ENCODE assay signal across 9 cellular contexts in genomic region chr15:60798821-60799220, GRCh38.
DNase-seq lines count a peak whose midpoint lies in the region; ATAC-seq, FAIRE-seq and TF ChIP-seq lines count a peak whose summit lies in the region.
"Had no signal": no experiment of that assay in that cellular context is flagged by ENCODE, and none has a peak within 500 bp of the region (broad histone marks: within the 10 kb centered on the region; RNA-seq: fewer than 3 reads in every experiment).

No MANE protein-coding gene starts in this region.

- in situ Hi-C loops in KBM-7 (cut with MboI; ENCODE audit: low pct_unique_long_range_greater_than_20kb, low sequenced_read_pairs): no loop called here

- FAIRE-seq in bronchial epithelial cell (lab: Jason Lieb, UNC): no peak
- FAIRE-seq in RCC 7860 (lab: Jason Lieb, UNC): no peak
- FAIRE-seq: GM18507 had no signal

- H3K9ac ChIP-seq in colonic mucosa (ENCODE audit: low read depth in 2 of 2, low read length in 2 of 2): no peak overlapping the region

- no peaks in the 10 kb centered on the region for H3K27me3 ChIP-seq in bronchial epithelial cell (ENCODE audit: control insufficient read depth, insufficient read depth, low read length)
- no peaks in the 10 kb centered on the region for H3K27me3 ChIP-seq in uterus
- no peaks in the 10 kb centered on the region for H3K27me3 ChIP-seq in colonic mucosa

- TF ChIP-seq POLR2A in uterus (IDR thresholded peaks at IDR 0.05): no peak

- DNase-seq in EH (ENCODE audit: low read depth): peak; percentile 54
- DNase-seq in bronchial epithelial cell (ENCODE audit: low read depth): peak; percentile 84
- no peak for DNase-seq in uterus
- DNase-seq in KBM-7: no peak
- DNase-seq in colonic mucosa: no peak
- no peak for DNase-seq in RCC 7860 (ENCODE audit: low spot score)

- H3K36me3 ChIP-seq in bronchial epithelial cell (ENCODE audit: control insufficient read depth, insufficient read depth, low read length) (no peaks in the 10 kb centered on the region), uterus (no peaks in the 10 kb centered on the region), colonic mucosa (no peaks in the 10 kb centered on the region)

- H3K9me3 ChIP-seq in uterus: no peaks in the 10 kb centered on the region
- H3K9me3 ChIP-seq in colonic mucosa: no peaks in the 10 kb centered on the region

- no peak overlapping the region for H3K4me3 ChIP-seq in bronchial epithelial cell (ENCODE audit: low read depth, low read length)
- H3K4me3 ChIP-seq in skin epidermis: no peak overlapping the region
- H3K4me3 ChIP-seq in uterus: no peak overlapping the region
- no peak overlapping the region for H3K4me3 ChIP-seq in colonic mucosa

- intact Hi-C loops in uterus (cut with DNase I; ENCODE audit: low total_unique reads) (no loop called here), colonic mucosa (cut with DNase I) (no loop called here)

- no peak for TF ChIP-seq CTCF in bronchial epithelial cell (IDR thresholded peaks at IDR 0.05; ENCODE audit: insufficient read depth, low read length, severe bottlenecking)
- TF ChIP-seq CTCF in uterus (IDR thresholded peaks at IDR 0.05): no peak
- no peak for TF ChIP-seq CTCF in colonic mucosa (IDR thresholded peaks at IDR 0.05)

- H3K4me1 ChIP-seq in uterus (no peaks in the 10 kb centered on the region), colonic mucosa (no peaks in the 10 kb centered on the region)

- ATAC-seq in HG03442 (IDR thresholded peaks at IDR 0.05; ENCODE audit: unreplicated experiment): peak; percentile 50

- H3K27ac ChIP-seq in skin epidermis (peak overlapping the region in 18 of 21 experiments; percentile 20 to 83 (median 65)), uterus (peak overlapping the region in 1 of 2 donors; percentile 26), colonic mucosa (no peak overlapping the region)

Comparison
In these comparisons a context has a peak if more than half of its experiments do, and no peak if none do; other contexts are left out.
1. DNase-seq: peak in EH (single experiment) and bronchial epithelial cell (single experiment); none in uterus (0 of 2), KBM-7 (single experiment), colonic mucosa (single experiment) and RCC 7860 (single experiment).